In genomic region chr15:80955571-80956452, GRCh38 we compare ENCODE assay signal across 8 cellular contexts. TPM values are rescaled to one million over a fixed set of nuclear protein-coding genes. Genes with fewer than 3 reads are reported as not detected.
DNase-seq lines count a peak whose midpoint lies in the region; TF ChIP-seq lines count a peak whose summit lies in the region.
"Not testable (repeated sequence)": the region's sequence is repeated elsewhere in the genome, so short reads cannot be mapped to it uniquely, and the experiment has no call there.

No MANE protein-coding gene starts in this region.

- H3F3A ChIP-seq in GM23248 (ENCODE audit: insufficient read depth): peaks cover 39% of the 10 kb centered on the region

- H3K27ac Mint-ChIP-seq in nephron progenitor cell: peak overlapping the region; percentile 49

- H3K9me3 ChIP-seq in GM23248 (ENCODE audit: low read depth): not testable (repeated sequence)

- not testable (repeated sequence) for TF ChIP-seq CTCF in nephron progenitor cell (IDR thresholded peaks at IDR 0.05)

- peaks cover 12% of the 10 kb centered on the region; the same call in 1 of the 2 replicates for H3K4me1 ChIP-seq in GM23248 (ENCODE audit: insufficient read depth)

- H3K36me3 Mint-ChIP-seq in nephron progenitor cell (ENCODE audit: low read depth): peaks cover 34% of the 10 kb centered on the region

- peak overlapping the region; percentile 40; the same call in 1 of the 2 replicates for H3K27ac ChIP-seq in GM23248

- H3K4me2 ChIP-seq in GM23248 (ENCODE audit: unreplicated experiment): peak overlapping the region; percentile 2

- H3K4me3 Mint-ChIP-seq in nephron progenitor cell: not testable (repeated sequence)

- in situ Hi-C loops in GM23248 (cut with MboI): not testable (repeated sequence)

- not testable (repeated sequence) for H2AFZ ChIP-seq in GM23248

- not testable (repeated sequence) for H3K27me3 Mint-ChIP-seq in nephron progenitor cell (ENCODE audit: low read depth, poor library complexity)

- H3K27me3 ChIP-seq in GM23248 (replicated peaks; ENCODE audit: insufficient read depth): not testable (repeated sequence)

- not testable (repeated sequence) for H4K20me1 ChIP-seq in GM23248 (ENCODE audit: insufficient read depth)

- not testable (repeated sequence) for H3K79me2 ChIP-seq in GM23248 (ENCODE audit: insufficient read depth)

- peaks cover 12% of the 10 kb centered on the region; the same call in 1 of the 2 replicates for H3K36me3 ChIP-seq in GM23248 (ENCODE audit: low read depth)

- H3K4me1 Mint-ChIP-seq in nephron progenitor cell: peaks cover 39% of the 10 kb centered on the region

- WGBS in GM23248 (ENCODE audit: low coverage in 1 of 2, low lambda C conversion rate in 2 of 2, missing lambda C conversion rate in 2 of 2), 2 experiments: 45 to 47% methylated on average over 19 of the region's 19 CpGs

- not testable (repeated sequence) for H3K9me2 ChIP-seq in GM23248 (ENCODE audit: insufficient read depth)

- not testable (repeated sequence) for H3K4me3 ChIP-seq in GM23248

- H3K9ac ChIP-seq in GM23248: not testable (repeated sequence)

- H3K9me3 Mint-ChIP-seq in nephron progenitor cell: not testable (repeated sequence)

- DNase-seq in AML-193 (lab: John Stamatoyannopoulos, UW) (peak; percentile 10 to 14), GM23248 (peak; percentile 92), NCI-H446 treated with DMSO at 0.1 percent for 48 hours (lab: John Stamatoyannopoulos, UW) (peak; percentile 34), fibroblast of gingiva (ENCODE audit: low read depth) (peak; percentile 78)
- peak; percentile 39 to 54 for DNase-seq in activated CD4-positive, alpha-beta T cell treated with anti-CD3 and anti-CD28 coated beads for 24 hours (ENCODE audit: low read depth in 2 of 2)
- DNase-seq in activated naive CD4-positive, alpha-beta T cell treated with anti-CD3 and anti-CD28 coated beads, Interleukin-2, amount 50 U/mL, for 16 hours: peak; percentile 54
- not testable (repeated sequence) for DNase-seq in nephron progenitor cell
- peak; percentile 9 for DNase-seq in stimulated activated CD8-positive, alpha-beta memory T cell treated with anti-CD3 and anti-CD28 coated beads, Interleukin-12 subunit alpha, Interleukin-12 subunit beta, amount 100 ng/mL, for 1 hour (ENCODE audit: low read depth)

RNA-seq across cellular contexts. Expression of gene MESD, which starts 33.8 kb away (rescaled TPM):
- 22.3 and 23.0 TPM in 2 replicates for total RNA-seq in GM23248 (2014; rRNA removed; shearing (Covaris generic))
- polyA plus RNA-seq in GM23248 (2016; fragmentation: Nextera tagmentation; extraction: Ambion mirVana): 35.5 and 37.8 TPM in 2 replicates

RNA-seq across cellular contexts. Expression of gene TLNRD1, which starts 44.9 kb away (rescaled TPM):
- total RNA-seq in GM23248 (2014; rRNA removed; shearing (Covaris generic)): 10.7 and 11.5 TPM in 2 replicates
- polyA plus RNA-seq in GM23248 (2016; fragmentation: Nextera tagmentation; extraction: Ambion mirVana): 2.8 and 2.9 TPM in 2 replicates
